Comparison of ENCODE assay signal across 1 cellular context in the genomic region with DNA sequence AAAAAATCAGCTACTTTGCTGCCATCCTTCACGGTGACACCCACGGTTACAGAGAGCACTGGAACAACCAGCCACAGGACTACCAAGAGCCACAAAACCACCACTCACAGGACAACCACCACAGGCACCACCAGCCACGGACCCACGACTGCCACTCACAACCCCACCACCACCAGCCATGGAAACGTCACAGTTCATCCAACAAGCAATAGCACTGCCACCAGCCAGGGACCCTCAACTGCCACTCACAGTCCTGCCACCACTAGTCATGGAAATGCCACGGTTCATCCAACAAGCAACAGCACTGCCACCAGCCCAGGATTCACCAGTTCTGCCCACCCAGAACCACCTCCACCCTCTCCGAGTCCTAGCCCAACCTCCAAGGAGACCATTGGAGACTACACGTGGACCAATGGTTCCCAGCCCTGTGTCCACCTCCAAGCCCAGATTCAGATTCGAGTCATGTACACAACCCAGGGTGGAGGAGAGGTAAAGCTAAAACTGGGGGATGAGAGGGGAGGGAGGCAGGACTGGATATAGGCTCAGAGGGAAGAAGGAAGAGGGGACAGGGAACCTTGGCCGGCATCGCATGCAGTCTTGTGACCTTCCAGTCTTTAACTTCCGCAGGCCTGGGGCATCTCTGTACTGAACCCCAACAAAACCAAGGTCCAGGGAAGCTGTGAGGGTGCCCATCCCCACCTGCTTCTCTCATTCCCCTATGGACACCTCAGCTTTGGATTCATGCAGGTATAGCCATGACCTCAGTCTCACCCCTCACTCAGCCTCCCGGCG.
TF ChIP-seq lines count a peak whose summit lies in the region.

No MANE protein-coding gene starts in this region.

TF ChIP-seq in endothelial cell of umbilical vein, 7 proteins besides CTCF, POLR2A, EP300 and RAD21 (continued from another document):
- no peak for TF ChIP-seq FOS (IDR thresholded peaks at IDR 0.05; ENCODE audit: borderline replicate concordance, insufficient read depth, low read length)
- TF ChIP-seq, protein P1, sequence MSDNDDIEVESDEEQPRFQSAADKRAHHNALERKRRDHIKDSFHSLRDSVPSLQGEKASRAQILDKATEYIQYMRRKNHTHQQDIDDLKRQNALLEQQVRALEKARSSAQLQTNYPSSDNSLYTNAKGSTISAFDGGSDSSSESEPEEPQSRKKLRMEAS (IDR thresholded peaks at IDR 0.05; ENCODE audit: insufficient read depth, insufficient read length): no peak
- no peak for TF ChIP-seq MYC (IDR thresholded peaks at IDR 0.05; ENCODE audit: low read depth, low read length)
